ENCODE assay signal across 10 cellular contexts in genomic region chr4:39933689-39934590, GRCh38. TPM values are rescaled to one million over a fixed set of nuclear protein-coding genes. Genes with fewer than 3 reads are reported as not detected.
DNase-seq lines count a peak whose midpoint lies in the region; ATAC-seq and TF ChIP-seq lines count a peak whose summit lies in the region.
"Had no signal": no experiment of that assay in that cellular context is flagged by ENCODE, and none has a peak within 500 bp of the region (broad histone marks: within the 10 kb centered on the region; RNA-seq: fewer than 3 reads in every experiment).

No MANE protein-coding gene starts in this region.

- H3K9me2 ChIP-seq in Karpas-422 (replicated peaks; ENCODE audit: insufficient read depth, low read length) = no peaks in the 10 kb centered on the region

- 48 to 65% (median 51%) methylated on average over 7 of the region's 7 CpGs for WGBS in spleen, 5 donors

- peaks cover 6% of the 10 kb centered on the region; the same call in 1 of the 2 replicates for H4K20me1 ChIP-seq in Karpas-422 (ENCODE audit: insufficient read depth, low read depth, low read length)

- H3K27me3 Mint-ChIP-seq in activated CD4-positive, alpha-beta T cell treated with anti-CD3 and anti-CD28 coated beads, Interleukin-2, amount 10 ng/mL, durations not matched to agents 24 days and 14 days = no peaks in the 10 kb centered on the region
- no peaks in the 10 kb centered on the region for H3K27me3 Mint-ChIP-seq in activated B cell treated with CpG ODN at 0.5 μM for 24 hours

- H3K36me3 Mint-ChIP-seq in activated CD4-positive, alpha-beta T cell treated with anti-CD3 and anti-CD28 coated beads, Interleukin-2, amount 10 ng/mL, durations not matched to agents 24 days and 14 days (ENCODE audit: low read depth) = peaks cover 29% of the 10 kb centered on the region
- H3K36me3 Mint-ChIP-seq in activated B cell treated with CpG ODN at 0.5 μM for 24 hours (ENCODE audit: low read depth) = peaks cover 15% of the 10 kb centered on the region

- intact Hi-C loops in activated CD4-positive, alpha-beta T cell treated with anti-CD3 and anti-CD28 coated beads, Interleukin-2, amount 10 ng/mL, durations not matched to agents 24 days and 14 days (cut with micrococcal nuclease) = loop anchor here (2.0 kb wide), 1 partner anchor 43 kb away; the partner anchor contains the start of gene PDS5A
- intact Hi-C loops in activated B cell treated with CpG ODN at 0.5 μM for 24 hours (cut with micrococcal nuclease) (loop anchor here (5.0 kb wide), 2 partner anchors 37 to 43 kb away; partner anchors contain the start of gene PDS5A), spleen (cut with DNase I; ENCODE audit: low total_unique reads) (no loop called here)

- peaks cover 91% of the 10 kb centered on the region for H3K79me2 ChIP-seq in Karpas-422 (ENCODE audit: low read length)

- CTCF ChIA-PET in activated B cell treated with CpG ODN at 0.5 μM for 24 hours (lab: Charles Lee) = interaction anchor here (0.7 kb wide), 1 partner anchor 44 kb away, joined by 3 read pairs; no protein-coding TSS in a partner anchor

- no peak overlapping the region for H2AFZ ChIP-seq in Karpas-422 (ENCODE audit: low read length)

- H3K4me3 ChIP-seq in spleen (peak overlapping the region in 1 of 8 donors; percentile 14), Karpas-422 (ENCODE audit: low read length) (no peak overlapping the region)

- DNase-seq in activated CD4-positive, alpha-beta T cell treated with anti-CD3 and anti-CD28 coated beads, Interleukin-2, amount 10 ng/mL, durations not matched to agents 24 days and 14 days = no peak
- no peak for DNase-seq in activated CD4-positive, alpha-beta T cell treated with anti-CD3 and anti-CD28 coated beads for 1 hour
- DNase-seq in activated B cell treated with CpG ODN at 0.5 μM for 24 hours (no peak), glomerular visceral epithelial cell (ENCODE audit: extremely low spot score) (peak; percentile 20), spleen (no peak), Karpas-422 (no peak), HCEC 1CT (no peak)
- DNase-seq: ACHN, NCI-H446 treated with DMSO at 0.1 percent for 48 hours had no signal

- no peak for TF ChIP-seq CTCF in activated B cell treated with CpG ODN at 0.5 μM for 24 hours (IDR thresholded peaks at IDR 0.05)
- no peak for TF ChIP-seq CTCF in spleen (IDR thresholded peaks at IDR 0.05 in 8 of 11, conservative IDR thresholded peaks at IDR 0.05 in 3 of 11)

- peak overlapping the region; percentile 21 for H3K4me3 Mint-ChIP-seq in activated CD4-positive, alpha-beta T cell treated with anti-CD3 and anti-CD28 coated beads, Interleukin-2, amount 10 ng/mL, durations not matched to agents 24 days and 14 days
- no peak overlapping the region for H3K4me3 Mint-ChIP-seq in activated B cell treated with CpG ODN at 0.5 μM for 24 hours

- TF ChIP-seq POLR2A in spleen (IDR thresholded peaks at IDR 0.05) = no peak

- no peak overlapping the region for H3K9ac ChIP-seq in Karpas-422 (ENCODE audit: low read length)

- no peak overlapping the region for H3K4me2 ChIP-seq in Karpas-422 (ENCODE audit: low read depth, low read length, poor library complexity, severe bottlenecking)

- peaks cover 42% of the 10 kb centered on the region for H3K4me1 Mint-ChIP-seq in activated CD4-positive, alpha-beta T cell treated with anti-CD3 and anti-CD28 coated beads, Interleukin-2, amount 10 ng/mL, durations not matched to agents 24 days and 14 days
- H3K4me1 Mint-ChIP-seq in activated B cell treated with CpG ODN at 0.5 μM for 24 hours = peaks cover 62% of the 10 kb centered on the region

- peaks cover 23 to 83% (median 53%) of the 10 kb centered on the region in 6 donors for H3K4me1 ChIP-seq in spleen
- H3K4me1 ChIP-seq in Karpas-422 (ENCODE audit: low read length) = peaks cover 16% of the 10 kb centered on the region

- H3K27me3 ChIP-seq in spleen (replicated peaks in 1 of 7) (no peaks in the 10 kb centered on the region), Karpas-422 (ENCODE audit: low read length) (no peaks in the 10 kb centered on the region)

- H3K36me3 ChIP-seq in spleen (peaks cover 0 to 8% (median 0%) of the 10 kb centered on the region in 6 donors), Karpas-422 (ENCODE audit: insufficient read depth, low read length) (no peaks in the 10 kb centered on the region)

- no peaks in the 10 kb centered on the region for H3K9me3 Mint-ChIP-seq in activated CD4-positive, alpha-beta T cell treated with anti-CD3 and anti-CD28 coated beads, Interleukin-2, amount 10 ng/mL, durations not matched to agents 24 days and 14 days
- no peaks in the 10 kb centered on the region for H3K9me3 Mint-ChIP-seq in activated B cell treated with CpG ODN at 0.5 μM for 24 hours

- POLR2A ChIA-PET in activated B cell treated with CpG ODN at 0.5 μM for 24 hours (lab: Charles Lee) = interaction anchor here (0.5 to 0.6 kb wide), 2 partner anchors 83 to 1691 kb away, joined by 4 to 8 read pairs; no protein-coding TSS in a partner anchor

- H3K27ac ChIP-seq in spleen (peak overlapping the region in 6 of 8 donors; percentile 22 to 71 (median 56)), Karpas-422 (ENCODE audit: low read length) (no peak overlapping the region; the same call in 1 of the 2 replicates)

- peak overlapping the region; percentile 37 for H3K27ac Mint-ChIP-seq in activated CD4-positive, alpha-beta T cell treated with anti-CD3 and anti-CD28 coated beads, Interleukin-2, amount 10 ng/mL, durations not matched to agents 24 days and 14 days
- peak overlapping the region; percentile 76 for H3K27ac Mint-ChIP-seq in activated B cell treated with CpG ODN at 0.5 μM for 24 hours

- ATAC-seq in activated B cell treated with CpG ODN at 0.5 μM for 24 hours (ENCODE audit: low read depth) = no peak
- no peak for ATAC-seq in GM19463 (IDR thresholded peaks at IDR 0.05; ENCODE audit: unreplicated experiment)

- H3K9me3 ChIP-seq in spleen (no peaks in the 10 kb centered on the region), Karpas-422 (ENCODE audit: low read length) (no peaks in the 10 kb centered on the region)

RNA-seq across cellular contexts. Expression of gene PDS5A, which starts 43.8 kb away (rescaled TPM):
- 126 and 128 TPM in 2 replicates for total RNA-seq in activated CD4-positive, alpha-beta T cell treated with anti-CD3 and anti-CD28 coated beads, Interleukin-2, amount 10 ng/mL, durations not matched to agents 24 days and 14 days
- 91.9 and 103 TPM in 2 replicates for total RNA-seq in activated B cell treated with CpG ODN at 0.5 μM for 24 hours
- total RNA-seq in spleen = 10 to 100 TPM; 63.5 to 90.7 (median 81.2) TPM
- polyA plus RNA-seq in spleen = 10 to 100 TPM; 17.9 to 21.5 (median 20.4) TPM
- 66.2 and 96.6 TPM in 2 replicates for total RNA-seq in Karpas-422 (2014; rRNA removed; shearing (Covaris generic); ENCODE audit: low replicate concordance)
